8 cellular contexts compared by ENCODE assay signal in the genomic region with DNA sequence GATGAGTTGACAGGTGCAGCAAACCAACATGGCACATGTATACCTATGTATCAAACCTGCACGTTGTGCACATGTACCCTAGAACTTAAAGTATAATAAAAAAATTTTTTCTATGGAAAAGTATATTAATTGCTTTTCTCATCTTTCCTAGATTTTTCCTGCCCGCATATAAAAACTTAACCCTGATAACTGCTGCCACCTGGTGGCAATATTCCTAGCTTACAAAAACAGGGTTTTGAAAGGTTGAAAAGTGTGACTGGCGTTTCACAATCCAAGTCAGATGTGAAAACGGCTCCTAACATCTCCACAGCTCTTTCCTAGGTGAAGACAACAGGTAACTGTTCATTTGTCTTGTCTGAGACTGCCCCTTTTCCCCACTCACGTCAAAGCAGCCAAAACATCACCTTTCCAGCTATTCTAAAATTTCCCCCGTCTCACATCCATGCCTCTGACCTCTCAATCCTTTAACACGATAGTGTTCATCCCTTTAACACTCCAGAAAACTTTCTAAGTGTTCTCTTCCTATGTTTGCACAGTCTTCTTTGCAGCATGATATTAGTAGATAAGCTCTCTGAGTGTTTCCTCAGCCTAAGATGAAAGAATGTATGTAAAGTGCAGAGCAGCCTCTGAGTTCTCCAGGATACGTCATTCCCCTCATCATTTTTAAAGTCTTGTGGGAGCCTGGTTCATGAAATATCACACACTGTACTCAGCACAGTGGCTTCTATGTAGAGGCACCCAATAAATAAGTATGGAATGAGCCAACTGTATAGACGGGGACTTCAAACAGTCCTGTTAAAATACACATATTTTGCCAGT. TPM values are rescaled to one million over a fixed set of nuclear protein-coding genes. Genes with fewer than 3 reads are reported as not detected.
DNase-seq lines count a peak whose midpoint lies in the region; ATAC-seq and TF ChIP-seq lines count a peak whose summit lies in the region.

No MANE protein-coding gene starts in this region.

- H3K4me3 ChIP-seq in Loucy (ENCODE audit: low read length, poor library complexity, severe bottlenecking), result no peak overlapping the region
- H3K4me3 ChIP-seq in SU-DHL-6 (ENCODE audit: insufficient read depth, low read length, poor library complexity, severe bottlenecking), result no peak overlapping the region
- no peak overlapping the region for H3K4me3 ChIP-seq in mesendoderm (ENCODE audit: low read length)

- H3K9me3 ChIP-seq in Loucy (ENCODE audit: insufficient read depth, low read depth, low read length) (no peaks in the 10 kb centered on the region), SU-DHL-6 (ENCODE audit: insufficient read depth, low read length) (no peaks in the 10 kb centered on the region)

- peak overlapping the region; percentile 30 for H3K4me2 ChIP-seq in Loucy (ENCODE audit: low read depth, low read length, poor library complexity, severe bottlenecking)
- H3K4me2 ChIP-seq in SU-DHL-6 (ENCODE audit: low read depth, low read length, poor library complexity, severe bottlenecking), result peak overlapping the region; percentile 11
- no peak overlapping the region for H3K4me2 ChIP-seq in mesendoderm (ENCODE audit: low read length)

- H3K27ac Mint-ChIP-seq in chondrocyte (ENCODE audit: unreplicated experiment) (no peak overlapping the region), type B pancreatic cell (no peak overlapping the region)

- no peak overlapping the region for H2BK15ac ChIP-seq in mesendoderm (replicated peaks; ENCODE audit: low read depth)

- 100% methylated on average over 1 of the region's 9 CpGs for WGBS in mesendoderm (ENCODE audit: extremely low coverage, insufficient coverage, low lambda C conversion rate)

- H2AFZ ChIP-seq in Loucy (ENCODE audit: low read length) (peak overlapping the region; percentile 93), SU-DHL-6 (ENCODE audit: low read depth, low read length, severe bottlenecking) (peak overlapping the region; percentile 2)

- H3K23ac ChIP-seq in mesendoderm (ENCODE audit: low read length), result no peak overlapping the region

- H3K27me3 Mint-ChIP-seq in chondrocyte (ENCODE audit: low read depth) (peaks cover 59% of the 10 kb centered on the region), type B pancreatic cell (peaks cover 11% of the 10 kb centered on the region)

- no peak overlapping the region for H3K4ac ChIP-seq in mesendoderm (ENCODE audit: low read depth, low read length)

- H3K27ac ChIP-seq in SU-DHL-6 (ENCODE audit: low read depth, low read length) (no peak overlapping the region), mesendoderm (ENCODE audit: low read depth, low read length) (no peak overlapping the region)

- DNase-seq in activated effector memory CD4-positive, alpha-beta T cell treated with anti-CD3 and anti-CD28 coated beads, Interleukin-2, amount 50 U/mL, for 16 hours, result peak; percentile 67
- no peak for DNase-seq in activated effector memory CD4-positive, alpha-beta T cell treated with Interleukin-2 at 50 U/mL for 16 hours
- DNase-seq in chondrocyte (ENCODE audit: low spot score), result no peak
- peak; percentile 58 for DNase-seq in mesendoderm
- DNase-seq in type B pancreatic cell (ENCODE audit: extremely low spot score, unreplicated experiment), result no peak

- no peak overlapping the region for H4K8ac ChIP-seq in mesendoderm (ENCODE audit: low read depth, low read length)

- ATAC-seq in HG03095 (IDR thresholded peaks at IDR 0.05; ENCODE audit: unreplicated experiment), result no peak

- no peak overlapping the region for H3K4me3 Mint-ChIP-seq in chondrocyte (ENCODE audit: unreplicated experiment)
- H3K4me3 Mint-ChIP-seq in type B pancreatic cell, result no peak overlapping the region

- no peak overlapping the region for H2BK5ac ChIP-seq in mesendoderm (ENCODE audit: low read length)

- H4K5ac ChIP-seq in mesendoderm (ENCODE audit: low read length), result no peak overlapping the region

- peak overlapping the region; percentile 50 for H3K56ac ChIP-seq in mesendoderm (ENCODE audit: low read length)

- peaks cover 4% of the 10 kb centered on the region for H3K4me1 ChIP-seq in Loucy (ENCODE audit: insufficient read depth, low read length, poor library complexity, severe bottlenecking)
- no peaks in the 10 kb centered on the region for H3K4me1 ChIP-seq in mesendoderm (ENCODE audit: control insufficient read depth, low read depth, low read length)

- H3K36me3 ChIP-seq in Loucy (ENCODE audit: insufficient read depth, low read length) (no peaks in the 10 kb centered on the region), SU-DHL-6 (ENCODE audit: low read length) (no peaks in the 10 kb centered on the region), mesendoderm (ENCODE audit: control insufficient read depth, insufficient read depth, low read length) (no peaks in the 10 kb centered on the region)

- H3K9me2 ChIP-seq in Loucy (replicated peaks; ENCODE audit: low read depth, low read length), result no peaks in the 10 kb centered on the region
- no peaks in the 10 kb centered on the region for H3K9me2 ChIP-seq in SU-DHL-6 (replicated peaks; ENCODE audit: insufficient read depth, low read length)

- H4K20me1 ChIP-seq in Loucy (ENCODE audit: insufficient read depth, low read length, poor library complexity, severe bottlenecking) (no peaks in the 10 kb centered on the region), SU-DHL-6 (ENCODE audit: low read depth, low read length) (no peaks in the 10 kb centered on the region)

- H2BK120ac ChIP-seq in mesendoderm (ENCODE audit: low read depth, low read length), result no peak overlapping the region

- H3K79me1 ChIP-seq in mesendoderm (ENCODE audit: low read length), result no peaks in the 10 kb centered on the region

- no peak overlapping the region for H3K9ac ChIP-seq in Loucy (ENCODE audit: low read depth, low read length, poor library complexity, severe bottlenecking)
- H3K9ac ChIP-seq in SU-DHL-6 (ENCODE audit: low read length), result no peak overlapping the region; the same call in 1 of the 2 replicates
- H3K9ac ChIP-seq in mesendoderm (ENCODE audit: low read length), result no peak overlapping the region

- H3K79me2 ChIP-seq in Loucy (ENCODE audit: insufficient read depth, low read length) (no peaks in the 10 kb centered on the region), SU-DHL-6 (ENCODE audit: insufficient read depth, low read length) (no peaks in the 10 kb centered on the region), mesendoderm (ENCODE audit: control insufficient read depth, insufficient read depth, low read length) (no peaks in the 10 kb centered on the region)

- no peak overlapping the region for H2AK5ac ChIP-seq in mesendoderm (ENCODE audit: low read length)

- H3K36me3 Mint-ChIP-seq in chondrocyte (ENCODE audit: low read depth) (no peaks in the 10 kb centered on the region), type B pancreatic cell (no peaks in the 10 kb centered on the region)

- H3K9me3 Mint-ChIP-seq in chondrocyte (ENCODE audit: low read depth), result peaks cover 7% of the 10 kb centered on the region
- H3K9me3 Mint-ChIP-seq in type B pancreatic cell, result no peaks in the 10 kb centered on the region

- H3K18ac ChIP-seq in mesendoderm (ENCODE audit: low read length), result no peak overlapping the region

- H3F3A ChIP-seq in Loucy (ENCODE audit: low read depth), result no peaks in the 10 kb centered on the region
- peaks cover 6% of the 10 kb centered on the region for H3F3A ChIP-seq in SU-DHL-6 (ENCODE audit: insufficient read depth)

- H3K27me3 ChIP-seq in Loucy (ENCODE audit: insufficient read depth, low read length, poor library complexity, severe bottlenecking), result no peaks in the 10 kb centered on the region
- H3K27me3 ChIP-seq in SU-DHL-6 (ENCODE audit: low read length), result no peaks in the 10 kb centered on the region
- no peaks in the 10 kb centered on the region for H3K27me3 ChIP-seq in mesendoderm (ENCODE audit: insufficient read depth, low read length, poor library complexity)

- H3K4me1 Mint-ChIP-seq in chondrocyte (ENCODE audit: low read depth) (no peaks in the 10 kb centered on the region), type B pancreatic cell (ENCODE audit: unreplicated experiment) (no peaks in the 10 kb centered on the region)

- TF ChIP-seq CTCF in Loucy (conservative IDR thresholded peaks at IDR 0.05; ENCODE audit: low read length) (peak; percentile 72), SU-DHL-6 (IDR thresholded peaks at IDR 0.05; ENCODE audit: insufficient read depth, low read length, poor library complexity, severe bottlenecking) (peak; percentile 67), chondrocyte (IDR thresholded peaks at IDR 0.05) (peak; percentile 86), type B pancreatic cell (conservative IDR thresholded peaks at IDR 0.05) (peak; percentile 87)

RNA-seq across cellular contexts. Expression of a gene that starts 27.5 kb away (rescaled TPM):
- 0.95 to 1.7 TPM (median 1.1 TPM) in 3 replicates for total RNA-seq in chondrocyte
- polyA plus RNA-seq in mesendoderm (2013, experiment 1 of 2), result 0.34 TPM
- 0.22 TPM for polyA plus RNA-seq in mesendoderm (2013, experiment 2 of 2)
- 1.8 and 3.0 TPM in 2 replicates for total RNA-seq in type B pancreatic cell (ENCODE audit: low replicate concordance)

RNA-seq across cellular contexts. Expression of a gene that starts 49.1 kb away (rescaled TPM):
- 19.2 to 25.9 TPM (median 19.5 TPM) in 3 replicates for total RNA-seq in chondrocyte
- polyA plus RNA-seq in mesendoderm (2013, experiment 1 of 2), result 64.9 TPM
- 63.7 TPM for polyA plus RNA-seq in mesendoderm (2013, experiment 2 of 2)
- 33.0 and 42.8 TPM in 2 replicates for total RNA-seq in type B pancreatic cell (ENCODE audit: low replicate concordance)

RNA-seq across cellular contexts. Expression of a gene that starts 49.3 kb away (rescaled TPM):
- total RNA-seq in chondrocyte (145 to 183 TPM (median 147 TPM) in 3 replicates), type B pancreatic cell (ENCODE audit: low replicate concordance) (242 and 272 TPM in 2 replicates)
- polyA plus RNA-seq in mesendoderm (2013, experiment 1 of 2), result 325 TPM
- polyA plus RNA-seq in mesendoderm (2013, experiment 2 of 2), result 325 TPM

Comparison
In these comparisons a context has a peak if more than half of its experiments do, and no peak if none do; other contexts are left out.
1. DNase-seq: peak in activated effector memory CD4-positive, alpha-beta T cell treated with anti-CD3 and anti-CD28 coated beads, Interleukin-2, amount 50 U/mL, for 16 hours (single experiment) and mesendoderm (single experiment); none in activated effector memory CD4-positive, alpha-beta T cell treated with Interleukin-2 at 50 U/mL for 16 hours (single experiment), chondrocyte (single experiment) and type B pancreatic cell (single experiment).
2. Peak in every context shown above with its lines, with median percentiles within 50 percentile points of each other: CTCF ChIP-seq.